1 cellular context compared by ENCODE assay signal in genomic region chr1:24118410-24119242, GRCh38.
TF ChIP-seq lines count a peak whose summit lies in the region.

No MANE protein-coding gene starts in this region.

TF ChIP-seq in A549, 52 proteins besides CTCF, POLR2A, EP300 and RAD21 (continued from another document):
- TF ChIP-seq BCL3 (IDR thresholded peaks at IDR 0.05) (no peak), HMGXB4 (CRISPR knock-in tag; IDR thresholded peaks at IDR 0.05; ENCODE audit: borderline replicate concordance) (no peak), MAFK (IDR thresholded peaks at IDR 0.05; ENCODE audit: partially characterized antibody) (no peak), BHLHE40 (IDR thresholded peaks at IDR 0.05; ENCODE audit: low read depth, low read length) (no peak), ELK1 (IDR thresholded peaks at IDR 0.05; ENCODE audit: low read depth, low read length) (no peak), NFE2L2 (conservative IDR thresholded peaks at IDR 0.05; ENCODE audit: low read length) (no peak), HOXB5 (CRISPR knock-in tag; IDR thresholded peaks at IDR 0.05) (no peak), KDM5A (IDR thresholded peaks at IDR 0.05) (no peak)
